ENCODE assay signal across 23 cellular contexts in genomic region chr13:35716644-35717170, GRCh38.
A peak's percentile ranks its signal among the peaks of the same experiment; 100 is the strongest.
DNase-seq lines count a peak whose midpoint lies in the region; ATAC-seq and TF ChIP-seq lines count a peak whose summit lies in the region.
"Had no signal": no experiment of that assay in that cellular context is flagged by ENCODE, and none has a peak within 500 bp of the region (broad histone marks: within the 10 kb centered on the region; RNA-seq: fewer than 3 reads in every experiment).

No MANE protein-coding gene starts in this region.

- TF ChIP-seq EP300 in sigmoid colon (IDR thresholded peaks at IDR 0.05) = no peak

- H3K36me3 ChIP-seq in sigmoid colon = no peaks in the 10 kb centered on the region
- no peaks in the 10 kb centered on the region for H3K36me3 ChIP-seq in Peyer's patch
- H3K36me3 ChIP-seq: BLaER1 had no signal

- DNase-seq in left ventricle myocardium superior (no peak), cardiac septum (ENCODE audit: low spot score) (no peak), cerebellar cortex (ENCODE audit: low spot score) (peak; percentile 48), mesenteric fat pad (ENCODE audit: low spot score) (peak; percentile 79), sigmoid colon (peak; percentile 61), foreskin keratinocyte (no peak), amniotic stem cell (lab: John Stamatoyannopoulos, UW) (no peak), Peyer's patch (no peak)
- DNase-seq: CD4-positive, CD25-positive, alpha-beta regulatory T cell; DMS153; DND-41; Kasumi-1; NCI-H1105 treated with DMSO at 0.1 percent for 48 hours; NCI-H146; NCI-H1930; NCI-H526; SIG-M5 had no signal

- TF ChIP-seq POLR2A in sigmoid colon (IDR thresholded peaks at IDR 0.05) (no peak), Peyer's patch (IDR thresholded peaks at IDR 0.05) (no peak)

- peak; percentile 15 for ATAC-seq in left ventricle myocardium superior
- ATAC-seq in foreskin keratinocyte = no peak
- ATAC-seq: HCT116, K562 had no signal

- TF ChIP-seq CTCF in sigmoid colon (IDR thresholded peaks at IDR 0.05) = no peak
- no peak for TF ChIP-seq CTCF in foreskin keratinocyte (conservative IDR thresholded peaks at IDR 0.05)
- no peak for TF ChIP-seq CTCF in Peyer's patch (IDR thresholded peaks at IDR 0.05)

- intact Hi-C loops in left ventricle myocardium superior (cut with micrococcal nuclease) (no loop called here), cardiac septum (cut with DNase I) (no loop called here), sigmoid colon (cut with DNase I) (no loop called here)

- peak overlapping the region in 2 of 4 donors; percentile 14 to 23 for H3K27ac ChIP-seq in sigmoid colon
- no peak overlapping the region for H3K27ac ChIP-seq in foreskin keratinocyte
- H3K27ac ChIP-seq in Peyer's patch = no peak overlapping the region
- H3K27ac ChIP-seq: BLaER1, HL-60, RWPE1, SK-N-MC had no signal

- H3K4me1 ChIP-seq in sigmoid colon (peaks cover 0 to 40% (median 34%) of the 10 kb centered on the region in 4 donors), foreskin keratinocyte (no peaks in the 10 kb centered on the region), Peyer's patch (no peaks in the 10 kb centered on the region)

- no peaks in the 10 kb centered on the region for H3K27me3 ChIP-seq in sigmoid colon
- H3K27me3 ChIP-seq in foreskin keratinocyte = peaks cover 3% of the 10 kb centered on the region
- H3K27me3 ChIP-seq in Peyer's patch = no peaks in the 10 kb centered on the region
- H3K27me3 ChIP-seq: BLaER1 had no signal

- H3K4me3 ChIP-seq in sigmoid colon (no peak overlapping the region), Peyer's patch (no peak overlapping the region)
- H3K4me3 ChIP-seq: BLaER1, K562, SK-N-MC had no signal

- H3K9me3 ChIP-seq in sigmoid colon (no peaks in the 10 kb centered on the region), Peyer's patch (no peaks in the 10 kb centered on the region)
- H3K9me3 ChIP-seq: BLaER1 had no signal

- WGBS in sigmoid colon, 2 donors = 91% methylated on average over 16 of the region's 16 CpGs

Comparison
In these comparisons a context has a peak if more than half of its experiments do, and no peak if none do; other contexts are left out.
1. DNase-seq: peak in cerebellar cortex (single experiment), mesenteric fat pad (single experiment) and sigmoid colon (single experiment); none in left ventricle myocardium superior (single experiment), cardiac septum (single experiment), foreskin keratinocyte (0 of 2), amniotic stem cell (single experiment) and Peyer's patch (0 of 3).